ENCODE assay signal across 1 cellular context in the genomic region with DNA sequence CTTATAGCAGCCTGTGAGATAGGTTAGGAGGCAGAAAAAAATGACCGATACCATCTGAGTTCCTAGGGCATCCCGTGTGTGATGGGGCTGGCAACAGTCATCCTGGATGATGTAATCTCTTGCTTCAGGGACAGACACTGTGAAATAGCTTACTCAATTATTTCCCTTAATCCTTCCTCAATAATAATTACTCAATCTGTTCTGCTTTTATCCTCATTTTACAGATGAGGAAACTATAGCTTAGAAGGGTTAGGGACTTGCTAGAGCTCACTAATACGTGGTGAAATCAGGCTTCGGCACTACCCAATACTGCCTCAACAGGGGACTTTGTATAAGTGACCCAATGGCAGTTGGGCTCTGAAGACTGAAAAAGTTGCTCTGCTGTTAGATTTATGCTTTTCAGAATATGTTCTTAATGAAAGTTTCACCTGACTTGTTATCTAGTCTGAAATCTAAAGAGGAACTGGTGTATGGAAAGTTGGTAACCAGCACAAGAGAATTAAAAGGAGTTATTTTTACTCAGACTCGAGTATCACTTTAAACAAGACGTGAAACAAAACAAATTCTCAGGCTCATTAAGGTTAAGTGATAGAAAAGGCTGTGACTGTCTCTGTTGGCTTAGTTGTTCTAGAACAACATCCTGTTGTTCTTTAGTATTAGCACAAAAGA.
TF ChIP-seq lines count a peak whose summit lies in the region.

No MANE protein-coding gene starts in this region.

TF ChIP-seq in GM12878, 131 proteins besides CTCF, POLR2A, EP300 and RAD21 (continued from another document):
- TF ChIP-seq, protein P1, sequence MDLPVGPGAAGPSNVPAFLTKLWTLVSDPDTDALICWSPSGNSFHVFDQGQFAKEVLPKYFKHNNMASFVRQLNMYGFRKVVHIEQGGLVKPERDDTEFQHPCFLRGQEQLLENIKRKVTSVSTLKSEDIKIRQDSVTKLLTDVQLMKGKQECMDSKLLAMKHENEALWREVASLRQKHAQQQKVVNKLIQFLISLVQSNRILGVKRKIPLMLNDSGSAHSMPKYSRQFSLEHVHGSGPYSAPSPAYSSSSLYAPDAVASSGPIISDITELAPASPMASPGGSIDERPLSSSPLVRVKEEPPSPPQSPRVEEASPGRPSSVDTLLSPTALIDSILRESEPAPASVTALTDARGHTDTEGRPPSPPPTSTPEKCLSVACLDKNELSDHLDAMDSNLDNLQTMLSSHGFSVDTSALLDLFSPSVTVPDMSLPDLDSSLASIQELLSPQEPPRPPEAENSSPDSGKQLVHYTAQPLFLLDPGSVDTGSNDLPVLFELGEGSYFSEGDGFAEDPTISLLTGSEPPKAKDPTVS (IDR thresholded peaks at IDR 0.05; ENCODE audit: low read depth, low read length): no peak
- TF ChIP-seq HDAC6 (IDR thresholded peaks at IDR 0.05; ENCODE audit: unreplicated experiment) (no peak), EGR1 (IDR thresholded peaks at IDR 0.05; ENCODE audit: borderline replicate concordance in 1 of 2, low read depth in 2 of 2, low read length in 2 of 2) (no peak), FOXK2 (IDR thresholded peaks at IDR 0.05) (no peak), SREBF2 (IDR thresholded peaks at IDR 0.05; ENCODE audit: low read length) (no peak), CHD1 (IDR thresholded peaks at IDR 0.05; ENCODE audit: low read depth, low read length) (peak; percentile 83; the same call in 1 of the 2 replicates), SUPT20H (IDR thresholded peaks at IDR 0.05; ENCODE audit: borderline replicate concordance, control insufficient read depth, low read depth, low read length) (no peak), ZNF217 (IDR thresholded peaks at IDR 0.05) (peak; percentile 9; the same call in 1 of the 2 replicates), CBX3 (IDR thresholded peaks at IDR 0.05; ENCODE audit: borderline replicate concordance, low read depth) (no peak), TBL1XR1 (IDR thresholded peaks at IDR 0.05; ENCODE audit: low read depth, low read length) (0 out of 2 replicates have a peak, but pooled peaks have one; percentile 39), BMI1 (IDR thresholded peaks at IDR 0.05; ENCODE audit: borderline replicate concordance) (peak; percentile 49; the same call in 1 of the 2 replicates), POLR2AphosphoS2 (IDR thresholded peaks at IDR 0.05; ENCODE audit: low read depth, low read length) (no peak), POLR2AphosphoS5 (IDR thresholded peaks at IDR 0.05; ENCODE audit: low read length) (0 out of 2 replicates have a peak, but pooled peaks have one; percentile 33), YY1 (IDR thresholded peaks at IDR 0.05; ENCODE audit: low read depth, low read length) (0 out of 2 replicates have a peak, but pooled peaks have one; percentile 30), IKZF2 (IDR thresholded peaks at IDR 0.05) (peak; percentile 55 to 60; a peak in 3 of 4 replicates), KLF5 (IDR thresholded peaks at IDR 0.05; ENCODE audit: partially characterized antibody) (no peak), DPF2 (IDR thresholded peaks at IDR 0.05) (no peak; the same call in 1 of the 2 replicates), ESRRA (IDR thresholded peaks at IDR 0.05; ENCODE audit: low read length) (no peak), BACH1 (IDR thresholded peaks at IDR 0.05; ENCODE audit: borderline replicate concordance) (0 out of 2 replicates have a peak, but pooled peaks have one; percentile 15), ZBED1 (IDR thresholded peaks at IDR 0.05; ENCODE audit: borderline replicate concordance) (no peak), SIX5 (IDR thresholded peaks at IDR 0.05; ENCODE audit: low read depth, low read length, severe bottlenecking) (no peak), PML (IDR thresholded peaks at IDR 0.05; ENCODE audit: low read length) (no peak), NR2F1 (conservative IDR thresholded peaks at IDR 0.05) (no peak; the same call in 1 of the 2 replicates), MEF2A (IDR thresholded peaks at IDR 0.05; ENCODE audit: insufficient read depth, low read depth, low read length) (peak; percentile 66; the same call in 1 of the 2 replicates), ZSCAN29 (IDR thresholded peaks at IDR 0.05) (no peak)
- TF ChIP-seq, protein P2, sequence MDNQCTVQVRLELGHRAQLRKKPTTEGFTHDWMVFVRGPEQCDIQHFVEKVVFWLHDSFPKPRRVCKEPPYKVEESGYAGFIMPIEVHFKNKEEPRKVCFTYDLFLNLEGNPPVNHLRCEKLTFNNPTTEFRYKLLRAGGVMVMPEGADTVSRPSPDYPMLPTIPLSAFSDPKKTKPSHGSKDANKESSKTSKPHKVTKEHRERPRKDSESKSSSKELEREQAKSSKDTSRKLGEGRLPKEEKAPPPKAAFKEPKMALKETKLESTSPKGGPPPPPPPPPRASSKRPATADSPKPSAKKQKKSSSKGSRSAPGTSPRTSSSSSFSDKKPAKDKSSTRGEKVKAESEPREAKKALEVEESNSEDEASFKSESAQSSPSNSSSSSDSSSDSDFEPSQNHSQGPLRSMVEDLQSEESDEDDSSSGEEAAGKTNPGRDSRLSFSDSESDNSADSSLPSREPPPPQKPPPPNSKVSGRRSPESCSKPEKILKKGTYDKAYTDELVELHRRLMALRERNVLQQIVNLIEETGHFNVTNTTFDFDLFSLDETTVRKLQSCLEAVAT (IDR thresholded peaks at IDR 0.05): no peak
- TF ChIP-seq, protein P3, sequence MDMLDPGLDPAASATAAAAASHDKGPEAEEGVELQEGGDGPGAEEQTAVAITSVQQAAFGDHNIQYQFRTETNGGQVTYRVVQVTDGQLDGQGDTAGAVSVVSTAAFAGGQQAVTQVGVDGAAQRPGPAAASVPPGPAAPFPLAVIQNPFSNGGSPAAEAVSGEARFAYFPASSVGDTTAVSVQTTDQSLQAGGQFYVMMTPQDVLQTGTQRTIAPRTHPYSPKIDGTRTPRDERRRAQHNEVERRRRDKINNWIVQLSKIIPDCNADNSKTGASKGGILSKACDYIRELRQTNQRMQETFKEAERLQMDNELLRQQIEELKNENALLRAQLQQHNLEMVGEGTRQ (IDR thresholded peaks at IDR 0.05; ENCODE audit: borderline replicate concordance, low read depth, low read length): no peak
- TF ChIP-seq, protein P4, sequence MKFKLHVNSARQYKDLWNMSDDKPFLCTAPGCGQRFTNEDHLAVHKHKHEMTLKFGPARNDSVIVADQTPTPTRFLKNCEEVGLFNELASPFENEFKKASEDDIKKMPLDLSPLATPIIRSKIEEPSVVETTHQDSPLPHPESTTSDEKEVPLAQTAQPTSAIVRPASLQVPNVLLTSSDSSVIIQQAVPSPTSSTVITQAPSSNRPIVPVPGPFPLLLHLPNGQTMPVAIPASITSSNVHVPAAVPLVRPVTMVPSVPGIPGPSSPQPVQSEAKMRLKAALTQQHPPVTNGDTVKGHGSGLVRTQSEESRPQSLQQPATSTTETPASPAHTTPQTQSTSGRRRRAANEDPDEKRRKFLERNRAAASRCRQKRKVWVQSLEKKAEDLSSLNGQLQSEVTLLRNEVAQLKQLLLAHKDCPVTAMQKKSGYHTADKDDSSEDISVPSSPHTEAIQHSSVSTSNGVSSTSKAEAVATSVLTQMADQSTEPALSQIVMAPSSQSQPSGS (IDR thresholded peaks at IDR 0.05; ENCODE audit: low read length): peak; percentile 27; the same call in 1 of the 2 replicates
- TF ChIP-seq, protein P5, sequence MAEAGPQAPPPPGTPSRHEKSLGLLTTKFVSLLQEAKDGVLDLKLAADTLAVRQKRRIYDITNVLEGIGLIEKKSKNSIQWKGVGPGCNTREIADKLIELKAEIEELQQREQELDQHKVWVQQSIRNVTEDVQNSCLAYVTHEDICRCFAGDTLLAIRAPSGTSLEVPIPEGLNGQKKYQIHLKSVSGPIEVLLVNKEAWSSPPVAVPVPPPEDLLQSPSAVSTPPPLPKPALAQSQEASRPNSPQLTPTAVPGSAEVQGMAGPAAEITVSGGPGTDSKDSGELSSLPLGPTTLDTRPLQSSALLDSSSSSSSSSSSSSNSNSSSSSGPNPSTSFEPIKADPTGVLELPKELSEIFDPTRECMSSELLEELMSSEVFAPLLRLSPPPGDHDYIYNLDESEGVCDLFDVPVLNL (IDR thresholded peaks at IDR 0.05; ENCODE audit: low read depth, low read length): no peak
